Comparison of ENCODE assay signal across 8 cellular contexts in genomic region chr10:43137971-43138756, GRCh38. TPM values are rescaled to one million over a fixed set of nuclear protein-coding genes. Genes with fewer than 3 reads are reported as not detected.
DNase-seq lines count a peak whose midpoint lies in the region; ATAC-seq, FAIRE-seq and TF ChIP-seq lines count a peak whose summit lies in the region.

TSS of gene CSGALNACT2 (plus strand) at chr10:43138445. CDS start at chr10:43155150, 16,705 bp downstream.

- ATAC-seq in GM18870 (IDR thresholded peaks at IDR 0.05; ENCODE audit: unreplicated experiment) (peak; percentile 48), HG03103 (IDR thresholded peaks at IDR 0.05; ENCODE audit: low read depth, unreplicated experiment) (peak; percentile 60)
- ATAC-seq in activated CD4-positive, CD25-positive, alpha-beta regulatory T cell treated with anti-CD3 and anti-CD28 coated beads, Interleukin-2, amount 50 U/mL, for 24 hours: peak; percentile 63 to 65
- ATAC-seq in central memory CD8-positive, alpha-beta T cell (replicated peaks; ENCODE audit: extremely low read depth, poor library complexity, severe bottlenecking): peak; percentile 82

- CTCF ChIA-PET in AG04449 (lab: Yijun Ruan, JAX): interaction anchor here (1.0 kb wide), 1 partner anchor 9 kb away, joined by 5 read pairs; no protein-coding TSS in a partner anchor

- no peaks in the 10 kb centered on the region for H4K20me1 ChIP-seq in keratinocyte (ENCODE audit: control insufficient read depth, extremely low read depth, insufficient read depth, low read length)

- H3K4me2 ChIP-seq in keratinocyte (ENCODE audit: control insufficient read depth, extremely low read depth, insufficient read depth, low read depth, low read length): peak within 1 kb of the TSS; percentile 91

- no peaks in the 10 kb centered on the region for H3K9me1 ChIP-seq in keratinocyte (ENCODE audit: control insufficient read depth, extremely low read depth, insufficient read depth, low read length)

- no peaks in the 10 kb centered on the region for H3K9me3 ChIP-seq in keratinocyte (ENCODE audit: control insufficient read depth, low read depth, low read length)

- dilution Hi-C loops in keratinocyte (cut with MboI; ENCODE audit: extremely low pct_ligation_motif_present, low sequenced_read_pairs): no loop called here

- H3K27me3 ChIP-seq in keratinocyte (ENCODE audit: control insufficient read depth, extremely low read depth, insufficient read depth, low read length): no peaks in the 10 kb centered on the region

- H3K27me3 Mint-ChIP-seq in central memory CD8-positive, alpha-beta T cell: no peaks in the 10 kb centered on the region

- DNase-seq in AG04449 (ENCODE audit: low read depth, low spot score): no peak
- peak; percentile 89 for DNase-seq in NCI-H2227 (lab: John Stamatoyannopoulos, UW; ENCODE audit: unreplicated experiment)
- DNase-seq in central memory CD8-positive, alpha-beta T cell (ENCODE audit: low spot score in 2 of 2): peak; percentile 76 to 84
- peak; percentile 33 for DNase-seq in keratinocyte (ENCODE audit: low read depth, low spot score)
- peak; percentile 72 to 83 (median 78) for DNase-seq in stimulated activated CD4-positive, alpha-beta T cell treated with anti-CD3 and anti-CD28 coated beads, Interleukin-12 subunit alpha, Interleukin-12 subunit beta, amount 100 ng/mL, for 48 hours (ENCODE audit: low read depth in 2 of 3, low spot score in 1 of 3)

- H3K79me2 ChIP-seq in keratinocyte (ENCODE audit: control insufficient read depth, insufficient read depth, low read length): peaks cover 44% of the 10 kb centered on the region

- H3K4me1 ChIP-seq in keratinocyte (ENCODE audit: control insufficient read depth, extremely low read depth, insufficient read depth, low read length): peaks cover 13% of the 10 kb centered on the region

- no peak for FAIRE-seq in keratinocyte (lab: Jason Lieb, UNC)

- H3K27ac Mint-ChIP-seq in central memory CD8-positive, alpha-beta T cell (ENCODE audit: low read depth): peak within 1 kb of the TSS; percentile 95

- H3K9ac ChIP-seq in keratinocyte (ENCODE audit: control insufficient read depth, extremely low read depth, insufficient read depth, low read length): peak within 1 kb of the TSS; percentile 83

- H3K36me3 ChIP-seq in keratinocyte (ENCODE audit: control insufficient read depth in 2 of 2, extremely low read depth in 1 of 2, insufficient read depth in 2 of 2, low read length in 2 of 2): no peaks in the 10 kb centered on the region

- peaks cover 60% of the 10 kb centered on the region for H3K4me1 Mint-ChIP-seq in central memory CD8-positive, alpha-beta T cell

- no peaks in the 10 kb centered on the region for H3K9me3 Mint-ChIP-seq in central memory CD8-positive, alpha-beta T cell

- H3K27ac ChIP-seq in keratinocyte (ENCODE audit: control insufficient read depth, insufficient read depth, low read length): peak within 1 kb of the TSS; percentile 72

- H3K36me3 Mint-ChIP-seq in central memory CD8-positive, alpha-beta T cell (ENCODE audit: insufficient read depth): peaks cover 15% of the 10 kb centered on the region

- TF ChIP-seq CTCF in AG04449 (IDR thresholded peaks at IDR 0.05; ENCODE audit: insufficient read depth, low read length, missing control alignments): no peak
- TF ChIP-seq CTCF in keratinocyte (optimal IDR thresholded peaks at IDR 0.05 in 1 of 3, IDR thresholded peaks at IDR 0.05 in 1 of 3, conservative IDR thresholded peaks at IDR 0.05 in 1 of 3; ENCODE audit: extremely low read depth in 1 of 3, insufficient read depth in 2 of 3, low read length in 3 of 3): no peak

- POLR2A ChIA-PET in AG04449 (lab: Yijun Ruan, JAX): interaction anchor here (0.7 to 1.4 kb wide), 6 partner anchors 9 to 355 kb away, joined by 3 to 9 read pairs (median 3); partner anchors contain the start of gene BMS1

- H3K4me3 ChIP-seq in AG04449 (ENCODE audit: low read depth, low read length) (peak within 1 kb of the TSS; percentile 75), keratinocyte (ENCODE audit: control insufficient read depth in 2 of 3, extremely low read depth in 1 of 3, insufficient read depth in 2 of 3, low read depth in 1 of 3, low read length in 3 of 3) (peak within 1 kb of the TSS; percentile 81 to 83 (median 81))

- H3K4me3 Mint-ChIP-seq in central memory CD8-positive, alpha-beta T cell: peak within 1 kb of the TSS; percentile 91

- H2AFZ ChIP-seq in keratinocyte (ENCODE audit: control insufficient read depth, low read length): peak within 1 kb of the TSS; percentile 68

RNA-seq across cellular contexts. Expression of gene CSGALNACT2, which starts in this region (rescaled TPM):
- polyA plus RNA-seq in keratinocyte: 12.0 to 19.7 TPM (median 16.2 TPM) in 3 replicates
- 15.8 TPM for polyA plus RNA-seq in keratinocyte (2011; ENCODE audit: low read depth)
- 11.3 and 17.7 TPM in 2 replicates for polyA plus RNA-seq in keratinocyte (2011; cell fraction: cytosol; rRNA removed)
- 23.4 and 30.8 TPM in 2 replicates for polyA plus RNA-seq in keratinocyte (2011; cell fraction: nucleus; rRNA removed)
- 10.6 and 12.4 TPM in 2 replicates for polyA plus RNA-seq in keratinocyte (2012; ENCODE audit: low replicate concordance)
- 5.7 to 13.6 TPM (median 7.1 TPM) in 3 replicates for polyA minus RNA-seq in keratinocyte
- polyA minus RNA-seq in keratinocyte (2011; cell fraction: cytosol; rRNA and poly(A)+ RNA removed): 10.2 TPM
- 7.7 and 17.0 TPM in 2 replicates for polyA minus RNA-seq in keratinocyte (2011; cell fraction: nucleus; rRNA and poly(A)+ RNA removed)
